In genomic region chr7:10205690-10206089, GRCh38 we compare ENCODE assay signal across 13 cellular contexts.
DNase-seq lines count a peak whose midpoint lies in the region; ATAC-seq and TF ChIP-seq lines count a peak whose summit lies in the region.
"Had no signal": no experiment of that assay in that cellular context is flagged by ENCODE, and none has a peak within 500 bp of the region (broad histone marks: within the 10 kb centered on the region; RNA-seq: fewer than 3 reads in every experiment).

No MANE protein-coding gene starts in this region.

- H3K9me3 Mint-ChIP-seq in osteocyte (ENCODE audit: unreplicated experiment) = no peaks in the 10 kb centered on the region
- no peaks in the 10 kb centered on the region for H3K9me3 Mint-ChIP-seq in activated CD4-positive, alpha-beta T cell treated with anti-CD3 and anti-CD28 coated beads, Interleukin-2, amount 10 ng/mL, durations not matched to agents 7 days and 5 days

- H3K4me3 ChIP-seq in body of pancreas = no peak overlapping the region
- H3K4me3 ChIP-seq: HAP-1 had no signal

- H3K4me3 Mint-ChIP-seq in osteocyte (ENCODE audit: unreplicated experiment) = no peak overlapping the region
- no peak overlapping the region for H3K4me3 Mint-ChIP-seq in activated CD4-positive, alpha-beta T cell treated with anti-CD3 and anti-CD28 coated beads, Interleukin-2, amount 10 ng/mL, durations not matched to agents 7 days and 5 days
- H3K4me3 Mint-ChIP-seq: CD8-positive, alpha-beta memory T cell had no signal

- CTCF ChIA-PET in activated CD4-positive, alpha-beta T cell treated with anti-CD3 and anti-CD28 coated beads, Interleukin-2, amount 10 ng/mL, durations not matched to agents 7 days and 5 days (lab: Charles Lee) = no interaction called here

- WGBS in body of pancreas, 2 donors = 5 to 11% methylated on average over 1 of the region's 1 CpG

- intact Hi-C loops in body of pancreas (cut with DNase I) = no loop called here

- no peaks in the 10 kb centered on the region for H3K9me3 ChIP-seq in body of pancreas
- H3K9me3 ChIP-seq: Caco-2, HAP-1 had no signal

- H3K27ac Mint-ChIP-seq in osteocyte (ENCODE audit: unreplicated experiment) = peak overlapping the region; percentile 66
- H3K27ac Mint-ChIP-seq in activated CD4-positive, alpha-beta T cell treated with anti-CD3 and anti-CD28 coated beads, Interleukin-2, amount 10 ng/mL, durations not matched to agents 7 days and 5 days = no peak overlapping the region
- H3K27ac Mint-ChIP-seq: CD8-positive, alpha-beta memory T cell had no signal

- H3K36me3 Mint-ChIP-seq in osteocyte (ENCODE audit: unreplicated experiment) = peaks cover 2% of the 10 kb centered on the region
- no peaks in the 10 kb centered on the region for H3K36me3 Mint-ChIP-seq in activated CD4-positive, alpha-beta T cell treated with anti-CD3 and anti-CD28 coated beads, Interleukin-2, amount 10 ng/mL, durations not matched to agents 7 days and 5 days (ENCODE audit: low read depth)
- H3K36me3 Mint-ChIP-seq: CD8-positive, alpha-beta memory T cell had no signal

- TF ChIP-seq CTCF in body of pancreas (IDR thresholded peaks at IDR 0.05) (no peak), osteocyte (IDR thresholded peaks at IDR 0.05) (no peak)

- H3K4me1 ChIP-seq in body of pancreas = peaks cover 11% of the 10 kb centered on the region
- H3K4me1 ChIP-seq: HAP-1 had no signal

- no peaks in the 10 kb centered on the region for H3K27me3 ChIP-seq in body of pancreas

- POLR2A ChIA-PET in activated CD4-positive, alpha-beta T cell treated with anti-CD3 and anti-CD28 coated beads, Interleukin-2, amount 10 ng/mL, durations not matched to agents 7 days and 5 days (lab: Charles Lee) = no interaction called here

- H3K27me3 Mint-ChIP-seq in osteocyte (ENCODE audit: unreplicated experiment) = no peaks in the 10 kb centered on the region
- H3K27me3 Mint-ChIP-seq in activated CD4-positive, alpha-beta T cell treated with anti-CD3 and anti-CD28 coated beads, Interleukin-2, amount 10 ng/mL, durations not matched to agents 7 days and 5 days = no peaks in the 10 kb centered on the region
- H3K27me3 Mint-ChIP-seq: CD8-positive, alpha-beta memory T cell had no signal

- ATAC-seq in body of pancreas = peak; percentile 38

- TF ChIP-seq POLR2A in body of pancreas (IDR thresholded peaks at IDR 0.05) = no peak

- H3K4me1 Mint-ChIP-seq in osteocyte (ENCODE audit: unreplicated experiment) = peaks cover 41% of the 10 kb centered on the region
- H3K4me1 Mint-ChIP-seq in activated CD4-positive, alpha-beta T cell treated with anti-CD3 and anti-CD28 coated beads, Interleukin-2, amount 10 ng/mL, durations not matched to agents 7 days and 5 days = no peaks in the 10 kb centered on the region
- H3K4me1 Mint-ChIP-seq: CD8-positive, alpha-beta memory T cell had no signal

- DNase-seq in DMS53 treated with DMSO at 0.1 percent for 48 hours (lab: John Stamatoyannopoulos, UW; ENCODE audit: unreplicated experiment) (peak; percentile 13), NCI-H146 (lab: John Stamatoyannopoulos, UW) (peak; percentile 15), body of pancreas (peak in 3 of 4 donors; percentile 12 to 42 (median 16)), osteocyte (ENCODE audit: extremely low spot score, unreplicated experiment) (no peak), mucosa of gallbladder (ENCODE audit: low spot score) (no peak)
- DNase-seq in activated naive CD4-positive, alpha-beta T cell treated with anti-CD3 and anti-CD28 coated beads, Interleukin-2, amount 50 U/mL, for 16 hours = no peak
- DNase-seq in activated CD4-positive, alpha-beta T cell treated with anti-CD3 and anti-CD28 coated beads, Interleukin-2, amount 10 ng/mL, durations not matched to agents 7 days and 5 days = no peak
- DNase-seq: Caco-2; CD8-positive, alpha-beta memory T cell; DND-41; GDM1; IMR-90 had no signal

- H3K36me3 ChIP-seq in body of pancreas (replicated peaks in 1 of 2; ENCODE audit: insufficient read depth in 1 of 2, low read depth in 2 of 2) = no peaks in the 10 kb centered on the region
- H3K36me3 ChIP-seq: HAP-1 had no signal

- H3K27ac ChIP-seq in body of pancreas = no peak overlapping the region

Comparison
In these comparisons a context has a peak if more than half of its experiments do, and no peak if none do; other contexts are left out.
1. DNase-seq: peak in DMS53 treated with DMSO at 0.1 percent for 48 hours (single experiment), NCI-H146 (single experiment) and body of pancreas (3 of 4); none in osteocyte (single experiment), activated naive CD4-positive, alpha-beta T cell treated with anti-CD3 and anti-CD28 coated beads, Interleukin-2, amount 50 U/mL, for 16 hours (single experiment), mucosa of gallbladder (single experiment) and activated CD4-positive, alpha-beta T cell treated with anti-CD3 and anti-CD28 coated beads, Interleukin-2, amount 10 ng/mL, durations not matched to agents 7 days and 5 days (single experiment).